In the genomic region with DNA sequence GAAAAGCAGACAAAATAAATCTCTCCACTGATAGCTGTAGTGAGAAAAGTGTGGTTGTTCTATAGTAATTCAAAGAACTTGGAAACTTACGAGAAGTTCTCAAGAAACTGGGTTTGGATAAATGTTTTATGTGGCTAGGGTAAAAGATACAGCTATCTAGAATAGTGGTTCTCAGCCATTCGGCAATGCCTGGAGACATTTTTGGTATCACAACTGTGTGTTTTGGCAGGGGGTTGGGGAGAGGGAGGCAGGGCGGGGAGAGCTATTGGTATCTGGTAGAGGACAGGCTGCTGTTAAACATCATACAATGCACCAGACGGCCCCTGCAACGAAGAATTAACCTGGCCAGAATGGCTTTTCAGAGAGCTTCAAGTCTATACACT, we compare ENCODE assay signal across 25 cellular contexts.
"Had no signal": no experiment of that assay in that cellular context is flagged by ENCODE, and none has a peak within 500 bp of the region (broad histone marks: within the 10 kb centered on the region; RNA-seq: fewer than 3 reads in every experiment).

No MANE protein-coding gene starts in this region.

- H3K27ac ChIP-seq: brain microvascular endothelial cell, gastrocnemius medialis, neural progenitor cell had no signal

- H3K36me3 ChIP-seq: brain microvascular endothelial cell, neural progenitor cell had no signal

- DNase-seq: activated CD4-positive, alpha-beta T cell treated with anti-CD3 and anti-CD28 coated beads, Interleukin-2, amount 10 ng/mL, durations not matched to agents 7 days and 5 days; activated CD8-positive, alpha-beta memory T cell treated with anti-CD3 and anti-CD28 coated beads, Interleukin-2, amount 10 ng/mL, durations not matched to agents 7 days and 5 days; activated CD8-positive, alpha-beta T cell treated with anti-CD3 and anti-CD28 coated beads for 36 hours; activated gamma-delta T cell treated with Interleukin-2 at 50 U/mL for 16 hours; activated T-cell treated with anti-CD3 and anti-CD28 coated beads for 4 hours; anterior cingulate cortex; brain microvascular endothelial cell; central memory CD4-positive, alpha-beta T cell; dermis blood vessel endothelial cell; effector memory CD4-positive, alpha-beta T cell; esophagus squamous epithelium; gastrocnemius medialis; left colon; mucosa of descending colon; retina; stimulated activated CD4-positive, alpha-beta T cell treated with anti-CD3 and anti-CD28 coated beads, Interleukin-4, amount 100 ng/mL, for 24 hours; stimulated activated naive CD4-positive, alpha-beta T cell treated with Interleukin-2 at 50 U/mL for 16 hours; T1000; tibial artery had no signal

- H3K4me1 ChIP-seq: gastrocnemius medialis had no signal

- H3K27me3 ChIP-seq: brain microvascular endothelial cell, esophagus squamous epithelium, gastrocnemius medialis, neural progenitor cell, tibial artery had no signal

- H3K36me3 Mint-ChIP-seq: activated CD8-positive, alpha-beta memory T cell treated with anti-CD3 and anti-CD28 coated beads, Interleukin-2, amount 10 ng/mL, durations not matched to agents 7 days and 5 days had no signal

- H3K27ac Mint-ChIP-seq: activated CD4-positive, alpha-beta T cell treated with anti-CD3 and anti-CD28 coated beads, Interleukin-2, amount 10 ng/mL, durations not matched to agents 7 days and 5 days; activated CD8-positive, alpha-beta memory T cell treated with anti-CD3 and anti-CD28 coated beads, Interleukin-2, amount 10 ng/mL, durations not matched to agents 7 days and 5 days; activated CD8-positive, alpha-beta T cell treated with anti-CD3 and anti-CD28 coated beads for 36 hours; activated naive CD4-positive, alpha-beta T cell treated with anti-CD3 and anti-CD28 coated beads, Interleukin-2, amount 50 U/mL, for 24 hours; activated T-helper 1 cell treated with anti-CD3 and anti-CD28 coated beads, Interleukin-12 subunit alpha, Interleukin-12 subunit beta, Interleukin-2, Interleukin-4 antibody, amounts not matched to agents 30 ng/mL and 10 ng/mL and 1 ng/mL, durations not matched to agents 14 hours and 24 hours and 36 hours; memory B cell; neural progenitor cell; progenitor cell of endocrine pancreas; T-helper 1 cell treated with Interleukin-12 subunit alpha and Interleukin-12 subunit beta and Interleukin-4 antibody, amounts not matched to agents 30 μg/mL and 1 μg/mL, for 36 hours had no signal

- H3K9ac ChIP-seq: neural progenitor cell had no signal

- H3K9me3 Mint-ChIP-seq: activated CD4-positive, alpha-beta T cell treated with anti-CD3 and anti-CD28 coated beads, Interleukin-2, amount 10 ng/mL, durations not matched to agents 7 days and 5 days; activated CD8-positive, alpha-beta T cell treated with anti-CD3 and anti-CD28 coated beads for 36 hours; activated naive CD4-positive, alpha-beta T cell treated with anti-CD3 and anti-CD28 coated beads, Interleukin-2, amount 50 U/mL, for 24 hours; activated T-helper 1 cell treated with anti-CD3 and anti-CD28 coated beads, Interleukin-12 subunit alpha, Interleukin-12 subunit beta, Interleukin-2, Interleukin-4 antibody, amounts not matched to agents 30 ng/mL and 10 ng/mL and 1 ng/mL, durations not matched to agents 14 hours and 24 hours and 36 hours had no signal

- H3K9me3 ChIP-seq: esophagus squamous epithelium, gastrocnemius medialis, mucosa of descending colon, tibial artery had no signal

- H3K4me3 ChIP-seq: esophagus squamous epithelium, gastrocnemius medialis, mucosa of descending colon, neural progenitor cell, tibial artery had no signal

- H3K4me3 Mint-ChIP-seq: activated CD4-positive, alpha-beta T cell treated with anti-CD3 and anti-CD28 coated beads, Interleukin-2, amount 10 ng/mL, durations not matched to agents 7 days and 5 days; activated CD8-positive, alpha-beta memory T cell treated with anti-CD3 and anti-CD28 coated beads, Interleukin-2, amount 10 ng/mL, durations not matched to agents 7 days and 5 days; activated CD8-positive, alpha-beta T cell treated with anti-CD3 and anti-CD28 coated beads for 36 hours; activated naive CD4-positive, alpha-beta T cell treated with anti-CD3 and anti-CD28 coated beads, Interleukin-2, amount 50 U/mL, for 24 hours; activated T-helper 1 cell treated with anti-CD3 and anti-CD28 coated beads, Interleukin-12 subunit alpha, Interleukin-12 subunit beta, Interleukin-2, Interleukin-4 antibody, amounts not matched to agents 30 ng/mL and 10 ng/mL and 1 ng/mL, durations not matched to agents 14 hours and 24 hours and 36 hours; memory B cell; neural progenitor cell; T-helper 1 cell treated with Interleukin-12 subunit alpha and Interleukin-12 subunit beta and Interleukin-4 antibody, amounts not matched to agents 30 μg/mL and 1 μg/mL, for 36 hours had no signal

- H3K4me2 ChIP-seq: neural progenitor cell had no signal

- H3K27me3 Mint-ChIP-seq: activated CD8-positive, alpha-beta T cell treated with anti-CD3 and anti-CD28 coated beads for 36 hours; activated naive CD4-positive, alpha-beta T cell treated with anti-CD3 and anti-CD28 coated beads, Interleukin-2, amount 50 U/mL, for 24 hours; memory B cell; progenitor cell of endocrine pancreas had no signal

- H3K4me1 Mint-ChIP-seq: activated CD8-positive, alpha-beta memory T cell treated with anti-CD3 and anti-CD28 coated beads, Interleukin-2, amount 10 ng/mL, durations not matched to agents 7 days and 5 days; memory B cell had no signal

- H2AFZ ChIP-seq: neural progenitor cell had no signal

- ATAC-seq: activated CD8-positive, alpha-beta memory T cell treated with anti-CD3 and anti-CD28 coated beads, Interleukin-2, amount 10 ng/mL, durations not matched to agents 7 days and 5 days; activated CD8-positive, alpha-beta T cell treated with anti-CD3 and anti-CD28 coated beads for 36 hours; gastrocnemius medialis; left colon; mucosa of descending colon had no signal
